ENCODE assay signal across 8 cellular contexts in genomic region chr11:13962562-13963168, GRCh38. TPM values are rescaled to one million over a fixed set of nuclear protein-coding genes. Genes with fewer than 3 reads are reported as not detected.
A peak's percentile ranks its signal among the peaks of the same experiment; 100 is the strongest.
DNase-seq lines count a peak whose midpoint lies in the region; ATAC-seq, FAIRE-seq and TF ChIP-seq lines count a peak whose summit lies in the region.

TSS of gene SPON1 (plus strand) at chr11:13962723. CDS start at chr11:13962905, 182 bp downstream.

- 0 to 2% (median 1%) methylated on average over 56 to 74 of the region's 74 CpGs for WGBS in small intestine, 3 donors

- H3K27ac ChIP-seq in ascending aorta: peak within 1 kb of the TSS; percentile 44 to 48
- H3K27ac ChIP-seq in small intestine (ENCODE audit: low read depth in 1 of 2, low read length in 1 of 2): peak within 1 kb of the TSS; percentile 82 to 93

- H3K4me3 ChIP-seq in NT2/D1 (ENCODE audit: insufficient read length, low read depth) (peak within 1 kb of the TSS; percentile 62), ascending aorta (peak within 1 kb of the TSS; percentile 54 to 69), iPS-15b (ENCODE audit: low read depth, low read length) (peak within 1 kb of the TSS; percentile 69), small intestine (ENCODE audit: low read depth in 1 of 2, low read length in 2 of 2) (peak within 1 kb of the TSS; percentile 37 to 81)

- no peak for FAIRE-seq in small intestine (lab: Jason Lieb, UNC)

- no peak for TF ChIP-seq CTCF in ascending aorta (IDR thresholded peaks at IDR 0.05)

- H3K9ac ChIP-seq in NT2/D1 (ENCODE audit: insufficient read length, low read depth) (peak within 1 kb of the TSS; percentile 83), iPS-15b (ENCODE audit: low read depth, low read length) (peak within 1 kb of the TSS; percentile 37)

- H3K4me1 ChIP-seq in NT2/D1 (ENCODE audit: insufficient read depth, insufficient read length) (peaks cover 4% of the 10 kb centered on the region), ascending aorta (peaks cover 0 to 7% of the 10 kb centered on the region in 2 donors), iPS-15b (ENCODE audit: control insufficient read depth, insufficient read depth, low read length) (peaks cover 26% of the 10 kb centered on the region), small intestine (ENCODE audit: control insufficient read depth in 2 of 2, insufficient read depth in 1 of 2, low read depth in 1 of 2, low read length in 1 of 2) (peaks cover 2 to 5% of the 10 kb centered on the region in 2 donors)

- H3K27me3 ChIP-seq in NT2/D1 (ENCODE audit: insufficient read depth, insufficient read length): peaks cover 67% of the 10 kb centered on the region
- H3K27me3 ChIP-seq in ascending aorta: no peaks in the 10 kb centered on the region
- peaks cover 79% of the 10 kb centered on the region for H3K27me3 ChIP-seq in iPS-15b (ENCODE audit: control insufficient read depth, insufficient read depth, low read length)
- peaks cover 0 to 8% of the 10 kb centered on the region in 2 donors for H3K27me3 ChIP-seq in small intestine (ENCODE audit: control insufficient read depth in 2 of 2, insufficient read depth in 2 of 2, low read length in 2 of 2)

- intact Hi-C loops in ascending aorta (cut with DNase I): loop anchor here (5.0 kb wide), 1 partner anchor 70 kb away; no protein-coding TSS in a partner anchor

- ATAC-seq in GM19397 (IDR thresholded peaks at IDR 0.05; ENCODE audit: unreplicated experiment): no peak

- H3K9me3 ChIP-seq in NT2/D1 (ENCODE audit: insufficient read depth, low read length) (no peaks in the 10 kb centered on the region), ascending aorta (no peaks in the 10 kb centered on the region), iPS-15b (ENCODE audit: control insufficient read depth, insufficient read depth, low read length) (no peaks in the 10 kb centered on the region), small intestine (ENCODE audit: control insufficient read depth, low read depth) (no peaks in the 10 kb centered on the region)

- DNase-seq in Ammon's horn (ENCODE audit: low spot score) (peak; percentile 81), NT2/D1 (ENCODE audit: low read depth, low spot score) (no peak), ascending aorta (ENCODE audit: low spot score in 2 of 2) (no peak), small intestine (peak; percentile 52), NCI-H2196 (lab: John Stamatoyannopoulos, UW; ENCODE audit: unreplicated experiment) (no peak)
- no peak for DNase-seq in effector CD8-positive, alpha-beta T cell (lab: John Stamatoyannopoulos, UW)

- H3K36me3 ChIP-seq in NT2/D1 (ENCODE audit: insufficient read depth, insufficient read length, low read length): no peaks in the 10 kb centered on the region
- no peaks in the 10 kb centered on the region for H3K36me3 ChIP-seq in ascending aorta
- H3K36me3 ChIP-seq in iPS-15b (ENCODE audit: control insufficient read depth, insufficient read depth, low read length): no peaks in the 10 kb centered on the region
- H3K36me3 ChIP-seq in small intestine (ENCODE audit: control insufficient read depth in 2 of 2, insufficient read depth in 2 of 2, low read length in 2 of 2): no peaks in the 10 kb centered on the region

RNA-seq across cellular contexts. Expression of gene SPON1, which starts in this region (rescaled TPM):
- 37.8 TPM for total RNA-seq in ascending aorta
- polyA plus RNA-seq in small intestine: 10 to 100 TPM; 11.4 to 30.3 (median 14.1) TPM

Comparison
In these comparisons a context has a peak if more than half of its experiments do, and no peak if none do; other contexts are left out.
1. DNase-seq: peak in Ammon's horn (single experiment) and small intestine (single experiment); none in NT2/D1 (single experiment), ascending aorta (0 of 2), effector CD8-positive, alpha-beta T cell (single experiment) and NCI-H2196 (single experiment).
2. Peak in every context shown above with its lines, with median percentiles within 50 percentile points of each other: H3K4me3 ChIP-seq.